In genomic region chr1:29183287-29183686, GRCh38 we compare ENCODE assay signal across 13 cellular contexts. TPM values are rescaled to one million over a fixed set of nuclear protein-coding genes. Genes with fewer than 3 reads are reported as not detected.
DNase-seq lines count a peak whose midpoint lies in the region; ATAC-seq and TF ChIP-seq lines count a peak whose summit lies in the region.
"Had no signal": no experiment of that assay in that cellular context is flagged by ENCODE, and none has a peak within 500 bp of the region (broad histone marks: within the 10 kb centered on the region; RNA-seq: fewer than 3 reads in every experiment).

No MANE protein-coding gene starts in this region.

- no peak for TF ChIP-seq CTCF in WTC11 (IDR thresholded peaks at IDR 0.05)
- no peak for TF ChIP-seq CTCF in natural killer cell (IDR thresholded peaks at IDR 0.05)

- H3K9me3 Mint-ChIP-seq in T-helper 2 cell treated with Interferon-gamma antibody and Interleukin-4, amounts not matched to agents 5 μg/mL and 100 μg/mL, for 36 hours: no peaks in the 10 kb centered on the region
- no peaks in the 10 kb centered on the region for H3K9me3 Mint-ChIP-seq in WTC11
- H3K9me3 Mint-ChIP-seq in natural killer cell: no peaks in the 10 kb centered on the region
- H3K9me3 Mint-ChIP-seq: endodermal cell had no signal

- ATAC-seq in WTC11 (no peak), natural killer cell (no peak)
- ATAC-seq: gastrocnemius medialis had no signal

- H3K27me3 Mint-ChIP-seq in T-helper 2 cell treated with Interferon-gamma antibody and Interleukin-4, amounts not matched to agents 5 μg/mL and 100 μg/mL, for 36 hours (ENCODE audit: low read depth): no peaks in the 10 kb centered on the region
- H3K27me3 Mint-ChIP-seq in WTC11 (ENCODE audit: low read depth) (no peaks in the 10 kb centered on the region), natural killer cell (ENCODE audit: low read depth in 2 of 2) (no peaks in the 10 kb centered on the region)

- POLR2A ChIA-PET in WTC11 (lab: Charles Lee): no interaction called here

- CTCF ChIA-PET in WTC11 (lab: Charles Lee): interaction anchor here (1.2 to 2.7 kb wide), 3 partner anchors 14 to 301 kb away, joined by 5 to 25 read pairs (median 23); no protein-coding TSS in a partner anchor

- intact Hi-C loops in natural killer cell (cut with micrococcal nuclease) (loop anchor here (2.0 to 5.0 kb wide), 2 partner anchors 296 to 446 kb away; partner anchors contain the start of gene YTHDF2), head of caudate nucleus (cut with DNase I) (loop anchor here (5.0 kb wide), 1 partner anchor 446 kb away; the partner anchor contains the start of gene YTHDF2)

- H3K4me1 Mint-ChIP-seq in T-helper 2 cell treated with Interferon-gamma antibody and Interleukin-4, amounts not matched to agents 5 μg/mL and 100 μg/mL, for 36 hours (ENCODE audit: low read depth): peaks cover 31% of the 10 kb centered on the region
- H3K4me1 Mint-ChIP-seq in WTC11: peaks cover 60% of the 10 kb centered on the region
- peaks cover 26 to 35% of the 10 kb centered on the region in 2 donors for H3K4me1 Mint-ChIP-seq in natural killer cell

- DNase-seq in T-helper 2 cell treated with Interferon-gamma antibody and Interleukin-4, amounts not matched to agents 5 μg/mL and 100 μg/mL, for 36 hours (ENCODE audit: low spot score): no peak
- DNase-seq in T-helper 2 cell: no peak
- DNase-seq in GF-D8 (lab: John Stamatoyannopoulos, UW): peak; percentile 49
- DNase-seq in WTC11 (ENCODE audit: low spot score): no peak
- DNase-seq in natural killer cell: no peak
- no peak for DNase-seq in DMS153 treated with DMSO at 0.1 percent for 48 hours (lab: John Stamatoyannopoulos, UW; ENCODE audit: unreplicated experiment)
- DNase-seq in retina: no peak
- DNase-seq in head of caudate nucleus: no peak
- DNase-seq: activated CD4-positive, CD25-positive, alpha-beta regulatory T cell treated with anti-CD3 and anti-CD28 coated beads, Interleukin-2, amount 50 U/mL, for 72 hours; activated gamma-delta T cell; gastrocnemius medialis; NCI-H2107 had no signal

- peak overlapping the region; percentile 24 for H3K27ac Mint-ChIP-seq in T-helper 2 cell treated with Interferon-gamma antibody and Interleukin-4, amounts not matched to agents 5 μg/mL and 100 μg/mL, for 36 hours
- H3K27ac Mint-ChIP-seq in WTC11: peak overlapping the region; percentile 99; the same call in 1 of the 2 replicates
- H3K27ac Mint-ChIP-seq in natural killer cell: peak overlapping the region; percentile 94 to 95
- H3K27ac Mint-ChIP-seq: endodermal cell had no signal

- H3K4me3 Mint-ChIP-seq in T-helper 2 cell treated with Interferon-gamma antibody and Interleukin-4, amounts not matched to agents 5 μg/mL and 100 μg/mL, for 36 hours: peak overlapping the region; percentile 87
- H3K4me3 Mint-ChIP-seq in WTC11: no peak overlapping the region
- peak overlapping the region; percentile 93 for H3K4me3 Mint-ChIP-seq in natural killer cell

- H3K36me3 Mint-ChIP-seq in T-helper 2 cell treated with Interferon-gamma antibody and Interleukin-4, amounts not matched to agents 5 μg/mL and 100 μg/mL, for 36 hours (ENCODE audit: low read depth): peaks cover 17% of the 10 kb centered on the region
- peaks cover 15% of the 10 kb centered on the region for H3K36me3 Mint-ChIP-seq in WTC11
- H3K36me3 Mint-ChIP-seq in natural killer cell: no peaks in the 10 kb centered on the region

TF ChIP-seq in WTC11, 78 proteins besides CTCF, POLR2A, EP300 and RAD21:
- no peak for TF ChIP-seq KAT7 (CRISPR knock-in tag; IDR thresholded peaks at IDR 0.05; ENCODE audit: borderline replicate concordance)
- no peak for TF ChIP-seq FOXP1 (CRISPR knock-in tag; IDR thresholded peaks at IDR 0.05; ENCODE audit: borderline replicate concordance)

RNA-seq across cellular contexts. Expression of gene SRSF4, which starts 1.6 kb away (rescaled TPM):
- total RNA-seq in WTC11 (2021) (93.8 to 99.9 TPM (median 94.7 TPM) in 3 replicates), natural killer cell (100 to 1,000 TPM in 2 of 3 donors, 10 to 100 TPM in 1; 90.2 to 114 (median 101) TPM)

RNA-seq across cellular contexts. Expression of gene MECR, which starts 47.4 kb away (rescaled TPM):
- 37.6 to 44.2 TPM (median 43.0 TPM) in 3 replicates for total RNA-seq in WTC11 (2021)
- total RNA-seq in natural killer cell: 10 to 100 TPM in 1 of 3 donors, 1 to 10 TPM in 2; 8.0 to 11.2 (median 8.8) TPM

RNA-seq across cellular contexts. Expression of gene PTPRU, which starts 53.0 kb away (rescaled TPM):
- 60.8 to 75.4 TPM (median 68.2 TPM) in 3 replicates for total RNA-seq in WTC11 (2021)
- 1 to 10 TPM in 1 of 3 donors, under 1 TPM in 2; 0.54 to 1.6 (median 0.79) TPM for total RNA-seq in natural killer cell

RNA-seq across cellular contexts. Expression of gene TMEM200B, which starts 59.6 kb away (rescaled TPM):
- total RNA-seq in WTC11 (2021) (19.1 to 22.6 TPM (median 22.1 TPM) in 3 replicates), natural killer cell (not detected)

Comparison
In these comparisons a context has a peak if more than half of its experiments do, and no peak if none do; other contexts are left out.
1. H3K27ac Mint-ChIP-seq: peak in every context shown above with its lines; median percentile 99 in WTC11; 94 in natural killer cell; 24 in T-helper 2 cell treated with Interferon-gamma antibody and Interleukin-4, amounts not matched to agents 5 μg/mL and 100 μg/mL, for 36 hours.
2. RNA of gene PTPRU, which starts 53.0 kb away (total RNA-seq): 60.8 to 75.4 TPM in WTC11; 0.54 to 1.6 TPM in natural killer cell; every median in the first group is over 10 times any median in the second.